14 cellular contexts compared by ENCODE assay signal in genomic region chr10:74927701-74928100, GRCh38.
DNase-seq lines count a peak whose midpoint lies in the region; ATAC-seq and TF ChIP-seq lines count a peak whose summit lies in the region.
"Had no signal": no experiment of that assay in that cellular context is flagged by ENCODE, and none has a peak within 500 bp of the region (broad histone marks: within the 10 kb centered on the region; RNA-seq: fewer than 3 reads in every experiment).

No MANE protein-coding gene starts in this region.

- H3K4me3 ChIP-seq in SK-N-SH (ENCODE audit: low read depth in 2 of 2, low read length in 1 of 2) (no peak overlapping the region), choroid plexus epithelial cell (ENCODE audit: low read depth, low read length) (no peak overlapping the region), lower lobe of right lung (no peak overlapping the region), upper lobe of left lung (no peak overlapping the region), trophoblast cell (ENCODE audit: low read depth, low read length) (no peak overlapping the region)
- H3K4me3 ChIP-seq: right atrium auricular region, thoracic aorta had no signal

- H3K27ac ChIP-seq in SK-N-SH (ENCODE audit: low read depth in 2 of 2, low read length in 1 of 2), result peak overlapping the region in 1 of 2 experiments; percentile 80; a peak in 3 of 4 replicates
- H3K27ac ChIP-seq in lower lobe of right lung, result peak overlapping the region; percentile 36
- H3K27ac ChIP-seq in upper lobe of left lung, result peak overlapping the region in 3 of 4 donors; percentile 25 to 83 (median 26)
- H3K27ac ChIP-seq in trophoblast cell (ENCODE audit: low read depth, low read length), result no peak overlapping the region
- H3K27ac ChIP-seq: 22Rv1 had no signal

- no peak overlapping the region for H3K4ac ChIP-seq in trophoblast cell (ENCODE audit: low read depth, low read length)

- H2AK5ac ChIP-seq in trophoblast cell (ENCODE audit: low read length), result no peak overlapping the region

- no peak overlapping the region for H2BK12ac ChIP-seq in trophoblast cell (ENCODE audit: low read length)

- no peak overlapping the region for H3K23ac ChIP-seq in trophoblast cell (ENCODE audit: low read length)

- H3K79me2 ChIP-seq in SK-N-SH (ENCODE audit: insufficient read depth) (peaks cover 88% of the 10 kb centered on the region), trophoblast cell (ENCODE audit: control insufficient read depth, insufficient read depth, low read length, poor library complexity) (peaks cover 2% of the 10 kb centered on the region)

- no peak overlapping the region for H4K12ac ChIP-seq in trophoblast cell (ENCODE audit: low read depth, low read length)

- intact Hi-C loops in lower lobe of right lung (cut with DNase I), result no loop called here

- H3K14ac ChIP-seq in trophoblast cell (ENCODE audit: low read length), result no peak overlapping the region

- TF ChIP-seq CTCF in SK-N-SH (IDR thresholded peaks at IDR 0.05) (no peak), choroid plexus epithelial cell (conservative IDR thresholded peaks at IDR 0.05; ENCODE audit: low read depth, low read length) (no peak), lower lobe of right lung (IDR thresholded peaks at IDR 0.05) (no peak), upper lobe of left lung (IDR thresholded peaks at IDR 0.05) (no peak)

- no peak for TF ChIP-seq EP300 in SK-N-SH (IDR thresholded peaks at IDR 0.05; ENCODE audit: borderline replicate concordance in 1 of 2, low read depth in 1 of 2, low read length in 1 of 2)
- TF ChIP-seq EP300 in upper lobe of left lung (IDR thresholded peaks at IDR 0.05), result no peak

- TF ChIP-seq POLR2A in upper lobe of left lung (IDR thresholded peaks at IDR 0.05), result no peak

- H4K8ac ChIP-seq in trophoblast cell (ENCODE audit: low read depth, low read length), result no peak overlapping the region

- H2AFZ ChIP-seq in SK-N-SH (ENCODE audit: low read depth) (no peak overlapping the region), trophoblast cell (ENCODE audit: insufficient read depth, low read length, poor library complexity) (no peak overlapping the region)

- ATAC-seq in SK-N-SH treated with all-trans-retinoic acid at 6 μM for 48 hours (no peak), lower lobe of right lung (no peak), upper lobe of left lung (ENCODE audit: low FRiP score in 2 of 2) (no peak), HG03045 (IDR thresholded peaks at IDR 0.05; ENCODE audit: unreplicated experiment) (no peak)

- POLR2A ChIA-PET in SK-N-SH (lab: Yijun Ruan, JAX), result interaction anchor here (0.6 kb wide), 1 partner anchor 38 kb away, joined by 4 read pairs; no protein-coding TSS in a partner anchor

- WGBS in SK-N-SH (ENCODE audit: low lambda C conversion rate), result 76% methylated on average over 2 of the region's 2 CpGs
- WGBS in upper lobe of left lung, 2 donors, result 58 to 80% methylated on average over 2 of the region's 2 CpGs
- no CpG with 5 or more reads among the region's 2 CpGs for WGBS in trophoblast cell (ENCODE audit: extremely low coverage, insufficient coverage, insufficient read length)

- no peak overlapping the region for H2BK5ac ChIP-seq in trophoblast cell (ENCODE audit: low read depth, low read length, poor library complexity)

- H3K9ac ChIP-seq in SK-N-SH (no peak overlapping the region), trophoblast cell (ENCODE audit: low read length) (no peak overlapping the region)

- no peaks in the 10 kb centered on the region for H3K36me3 ChIP-seq in SK-N-SH (replicated peaks in 1 of 2; ENCODE audit: control insufficient read depth in 1 of 2, insufficient read depth in 2 of 2, low read length in 1 of 2)
- H3K36me3 ChIP-seq in lower lobe of right lung, result no peaks in the 10 kb centered on the region
- H3K36me3 ChIP-seq in upper lobe of left lung, result no peaks in the 10 kb centered on the region
- H3K36me3 ChIP-seq in trophoblast cell (ENCODE audit: control insufficient read depth in 1 of 2, insufficient read depth in 2 of 2, low read length in 2 of 2), result no peaks in the 10 kb centered on the region
- H3K36me3 ChIP-seq: right atrium auricular region, thoracic aorta had no signal

- H3F3A ChIP-seq in SK-N-SH (replicated peaks; ENCODE audit: insufficient read depth), result peaks cover 39% of the 10 kb centered on the region

- H3K4me1 ChIP-seq in SK-N-SH (ENCODE audit: control insufficient read depth in 1 of 2, insufficient read depth in 2 of 2, low read depth in 1 of 2, low read length in 1 of 2), result peaks cover 30 to 56% of the 10 kb centered on the region in 2 experiments
- H3K4me1 ChIP-seq in lower lobe of right lung, result peaks cover 61% of the 10 kb centered on the region
- peaks cover 42 to 63% (median 55%) of the 10 kb centered on the region in 4 donors for H3K4me1 ChIP-seq in upper lobe of left lung
- peaks cover 0 to 3% of the 10 kb centered on the region in 2 experiments for H3K4me1 ChIP-seq in trophoblast cell (ENCODE audit: control insufficient read depth in 1 of 2, insufficient read depth in 2 of 2, low read length in 2 of 2)

- no peak overlapping the region for H2BK120ac ChIP-seq in trophoblast cell (ENCODE audit: insufficient read depth, low read length, poor library complexity)

- H3K9me3 ChIP-seq in SK-N-SH (no peaks in the 10 kb centered on the region), lower lobe of right lung (no peaks in the 10 kb centered on the region), upper lobe of left lung (no peaks in the 10 kb centered on the region), trophoblast cell (ENCODE audit: insufficient read depth, low read depth, low read length) (peaks cover 2% of the 10 kb centered on the region)
- H3K9me3 ChIP-seq: right atrium auricular region, thoracic aorta had no signal

- H3K4me2 ChIP-seq in SK-N-SH, result peak overlapping the region; percentile 54
- H3K4me2 ChIP-seq in trophoblast cell (ENCODE audit: low read length), result no peak overlapping the region

- H3K18ac ChIP-seq in trophoblast cell (ENCODE audit: low read length), result no peak overlapping the region

- no peak for TF ChIP-seq RAD21 in SK-N-SH (IDR thresholded peaks at IDR 0.05; ENCODE audit: low read length)

- CTCF ChIA-PET in SK-N-SH (lab: Yijun Ruan, JAX), result interaction anchor here (0.9 kb wide), 1 partner anchor 184 kb away, joined by 3 read pairs; the partner anchor contains the start of gene SAMD8

- H3K9me2 ChIP-seq in SK-N-SH, result no peaks in the 10 kb centered on the region

- peaks cover 12% of the 10 kb centered on the region; the same call in 1 of the 2 replicates for H4K20me1 ChIP-seq in SK-N-SH (ENCODE audit: insufficient read depth)

- H4K91ac ChIP-seq in trophoblast cell (ENCODE audit: low read depth, low read length), result no peak overlapping the region

- DNase-seq in SK-N-SH, result no peak
- peak; percentile 42 for DNase-seq in choroid plexus epithelial cell (ENCODE audit: low read depth)
- no peak for DNase-seq in lower lobe of right lung
- DNase-seq in upper lobe of left lung, result no peak
- DNase-seq in amygdala (lab: John Stamatoyannopoulos, UW), result no peak
- no peak for DNase-seq in trophoblast cell
- DNase-seq: activated naive CD8-positive, alpha-beta T cell treated with anti-CD3 and anti-CD28 coated beads, Interleukin-2, amount 10 ng/mL, durations not matched to agents 7 days and 5 days; NCI-H69; SHP77 had no signal

- H3K27me3 ChIP-seq in SK-N-SH (ENCODE audit: insufficient read depth) (no peaks in the 10 kb centered on the region), lower lobe of right lung (ENCODE audit: low read depth) (no peaks in the 10 kb centered on the region), upper lobe of left lung (no peaks in the 10 kb centered on the region), trophoblast cell (ENCODE audit: insufficient read depth, low read length) (no peaks in the 10 kb centered on the region)
- H3K27me3 ChIP-seq: right atrium auricular region had no signal

- H3K79me1 ChIP-seq in trophoblast cell (ENCODE audit: low read length), result no peaks in the 10 kb centered on the region

TF ChIP-seq in SK-N-SH, 30 proteins besides CTCF, POLR2A, EP300 and RAD21:
- no peak for TF ChIP-seq GATA2 (CRISPR knock-in tag; IDR thresholded peaks at IDR 0.05)
- TF ChIP-seq JUND (IDR thresholded peaks at IDR 0.05), result 0 out of 2 replicates have a peak, but pooled peaks have one; percentile 8
- peak; percentile 47; the same call in 1 of the 2 replicates for TF ChIP-seq FOSL2 (IDR thresholded peaks at IDR 0.05; ENCODE audit: borderline replicate concordance, low read depth)
TF ChIP-seq in SK-N-SH: peak in this region for 2.

TF ChIP-seq in SK-N-SH treated with all-trans-retinoic acid at 6 μM for 48 hours, 23 proteins besides CTCF, POLR2A, EP300 and RAD21 (continues in another document):
- no peak for TF ChIP-seq SNAI2 (CRISPR knock-in tag; IDR thresholded peaks at IDR 0.05)
- TF ChIP-seq ZC3H10 (CRISPR knock-in tag; IDR thresholded peaks at IDR 0.05), result no peak
- TF ChIP-seq ISL1 (CRISPR knock-in tag; IDR thresholded peaks at IDR 0.05), result no peak
- no peak for TF ChIP-seq ESRRG (CRISPR knock-in tag; IDR thresholded peaks at IDR 0.05)
- no peak for TF ChIP-seq ZNF70 (CRISPR knock-in tag; IDR thresholded peaks at IDR 0.05)
- no peak for TF ChIP-seq RARB (CRISPR knock-in tag; IDR thresholded peaks at IDR 0.05)
- TF ChIP-seq ZFP30 (CRISPR knock-in tag; IDR thresholded peaks at IDR 0.05), result no peak
- TF ChIP-seq ZFP3 (CRISPR knock-in tag; IDR thresholded peaks at IDR 0.05), result no peak
- no peak for TF ChIP-seq CSDC2 (CRISPR knock-in tag; IDR thresholded peaks at IDR 0.05)
- no peak for TF ChIP-seq TSHZ2 (CRISPR knock-in tag; IDR thresholded peaks at IDR 0.05)
